In the genomic region with DNA sequence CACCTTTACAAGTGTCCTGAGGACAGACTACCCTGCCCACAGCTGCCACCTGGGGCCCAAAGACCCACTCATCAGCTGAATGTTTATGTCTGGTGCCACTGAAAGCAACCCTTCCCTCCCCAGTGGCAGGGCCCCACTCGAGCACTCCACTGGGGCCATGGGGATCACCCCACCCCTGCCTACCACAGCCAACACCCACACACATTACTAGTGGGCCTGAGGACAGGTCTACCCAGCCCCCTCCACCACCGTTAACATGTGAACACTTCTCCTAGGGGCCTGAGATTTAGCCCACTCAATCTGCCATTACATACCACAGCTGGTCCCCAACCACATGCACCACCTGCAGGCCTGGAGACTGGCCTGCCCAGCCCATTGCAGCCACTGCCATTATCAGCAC, we compare ENCODE assay signal across 17 cellular contexts. TPM values are rescaled to one million over a fixed set of nuclear protein-coding genes. Genes with fewer than 3 reads are reported as not detected.
A peak's percentile ranks its signal among the peaks of the same experiment; 100 is the strongest.
DNase-seq lines count a peak whose midpoint lies in the region; ATAC-seq and TF ChIP-seq lines count a peak whose summit lies in the region.
"Had no signal": no experiment of that assay in that cellular context is flagged by ENCODE, and none has a peak within 500 bp of the region (broad histone marks: within the 10 kb centered on the region; RNA-seq: fewer than 3 reads in every experiment).

No MANE protein-coding gene starts in this region.

- H3K36me3 Mint-ChIP-seq in natural killer cell = no peaks in the 10 kb centered on the region
- peaks cover 31% of the 10 kb centered on the region for H3K36me3 Mint-ChIP-seq in natural killer cell treated with Interleukin-12 subunit alpha and Interleukin-12 subunit beta and Interleukin-15 and Interleukin-18, amount 100 ng/mL, for 72 hours
- peaks cover 36% of the 10 kb centered on the region for H3K36me3 Mint-ChIP-seq in WTC11
- peaks cover 13 to 29% (median 29%) of the 10 kb centered on the region in 3 donors for H3K36me3 Mint-ChIP-seq in immature natural killer cell

- POLR2A ChIA-PET in WTC11 (lab: Charles Lee) = no interaction called here

- TF ChIP-seq POLR2A in body of pancreas (IDR thresholded peaks at IDR 0.05) = no peak

- no peak overlapping the region for H3K27ac ChIP-seq in body of pancreas

- intact Hi-C loops in natural killer cell (cut with micrococcal nuclease) (no loop called here), body of pancreas (cut with DNase I) (no loop called here)

- CTCF ChIA-PET in WTC11 (lab: Charles Lee) = interaction anchor here (0.8 kb wide), 1 partner anchor 11 kb away, joined by 7 read pairs; no protein-coding TSS in a partner anchor

- H3K4me1 Mint-ChIP-seq in natural killer cell = peaks cover 71 to 77% of the 10 kb centered on the region in 2 donors
- H3K4me1 Mint-ChIP-seq in natural killer cell treated with Interleukin-12 subunit alpha and Interleukin-12 subunit beta and Interleukin-15 and Interleukin-18, amount 100 ng/mL, for 72 hours (ENCODE audit: low read depth in 2 of 2) = peaks cover 45 to 49% of the 10 kb centered on the region in 2 donors
- peaks cover 33% of the 10 kb centered on the region for H3K4me1 Mint-ChIP-seq in WTC11
- H3K4me1 Mint-ChIP-seq in immature natural killer cell = peaks cover 75 to 91% of the 10 kb centered on the region in 2 donors

- H3K4me1 ChIP-seq in body of pancreas = peaks cover 6% of the 10 kb centered on the region

- H3K4me3 Mint-ChIP-seq in natural killer cell = peak overlapping the region; percentile 15
- no peak overlapping the region for H3K4me3 Mint-ChIP-seq in natural killer cell treated with Interleukin-12 subunit alpha and Interleukin-12 subunit beta and Interleukin-15 and Interleukin-18, amount 100 ng/mL, for 72 hours
- no peak overlapping the region for H3K4me3 Mint-ChIP-seq in WTC11
- peak overlapping the region in 4 of 5 donors; percentile 18 to 72 (median 48) for H3K4me3 Mint-ChIP-seq in immature natural killer cell

- H3K9me3 Mint-ChIP-seq in natural killer cell = no peaks in the 10 kb centered on the region
- H3K9me3 Mint-ChIP-seq in natural killer cell treated with Interleukin-12 subunit alpha and Interleukin-12 subunit beta and Interleukin-15 and Interleukin-18, amount 100 ng/mL, for 72 hours = peaks cover 6% of the 10 kb centered on the region
- H3K9me3 Mint-ChIP-seq in WTC11 = peaks cover 26% of the 10 kb centered on the region
- peaks cover 0 to 6% (median under 1%) of the 10 kb centered on the region in 6 donors for H3K9me3 Mint-ChIP-seq in immature natural killer cell

- no peaks in the 10 kb centered on the region for H3K27me3 ChIP-seq in body of pancreas

- ATAC-seq in natural killer cell (no peak), WTC11 (peak; percentile 36; the same call in 1 of the 2 replicates), body of pancreas (no peak)
- no peak for ATAC-seq in natural killer cell treated with Interleukin-12 subunit alpha and Interleukin-12 subunit beta and Interleukin-15 and Interleukin-18, amount 100 ng/mL, for 72 hours
- ATAC-seq: HCT116 had no signal

- H3K27me3 Mint-ChIP-seq in natural killer cell (ENCODE audit: low read depth in 2 of 2) = no peaks in the 10 kb centered on the region
- no peaks in the 10 kb centered on the region for H3K27me3 Mint-ChIP-seq in natural killer cell treated with Interleukin-12 subunit alpha and Interleukin-12 subunit beta and Interleukin-15 and Interleukin-18, amount 100 ng/mL, for 72 hours
- H3K27me3 Mint-ChIP-seq in WTC11 (ENCODE audit: low read depth) = no peaks in the 10 kb centered on the region
- H3K27me3 Mint-ChIP-seq in immature natural killer cell (ENCODE audit: low read depth in 3 of 3) = no peaks in the 10 kb centered on the region

- H3K4me3 ChIP-seq in body of pancreas = no peak overlapping the region

- no peaks in the 10 kb centered on the region for H3K36me3 ChIP-seq in body of pancreas (replicated peaks in 1 of 2; ENCODE audit: insufficient read depth in 1 of 2, low read depth in 2 of 2)

- WGBS in body of pancreas, 2 donors = 94 to 100% methylated on average over 2 of the region's 2 CpGs

- no peaks in the 10 kb centered on the region for H3K9me3 ChIP-seq in body of pancreas

- H3K27ac Mint-ChIP-seq in natural killer cell (peak overlapping the region; percentile 61 to 88), WTC11 (peak overlapping the region; percentile 86), immature natural killer cell (peak overlapping the region; percentile 49 to 85 (median 74))
- peak overlapping the region in 1 of 2 donors; percentile 68 for H3K27ac Mint-ChIP-seq in natural killer cell treated with Interleukin-12 subunit alpha and Interleukin-12 subunit beta and Interleukin-15 and Interleukin-18, amount 100 ng/mL, for 72 hours

- TF ChIP-seq CTCF in natural killer cell (IDR thresholded peaks at IDR 0.05) (no peak), WTC11 (IDR thresholded peaks at IDR 0.05) (no peak), body of pancreas (IDR thresholded peaks at IDR 0.05) (no peak)

- DNase-seq in natural killer cell (no peak), WTC11 (ENCODE audit: low spot score) (no peak), immature natural killer cell (no peak), NCI-H1436 treated with DMSO at 0.1 percent for 48 hours (lab: John Stamatoyannopoulos, UW) (no peak), cerebellum (ENCODE audit: low spot score) (no peak), body of pancreas (no peak), SIG-M5 treated with dmso at 0.1 percent for 504 hours (lab: John Stamatoyannopoulos, UW; ENCODE audit: unreplicated experiment) (no peak)
- DNase-seq in natural killer cell treated with Interleukin-12 subunit alpha and Interleukin-12 subunit beta and Interleukin-15 and Interleukin-18, amount 100 ng/mL, for 72 hours (ENCODE audit: low spot score) = no peak
- DNase-seq: Calu3, DMS53, NCI-H1436, NCI-H2029 treated with DMSO at 0.1 percent for 48 hours, NCI-H2171 treated with DMSO at 0.1 percent for 48 hours, NCI-H510A, NCI-H774, SK-N-SH had no signal

TF ChIP-seq in WTC11, 78 proteins besides CTCF, POLR2A, EP300 and RAD21:
- no peak for TF ChIP-seq GRHL2 (CRISPR knock-in tag; IDR thresholded peaks at IDR 0.05; ENCODE audit: insufficient replicate concordance, severe bottlenecking)
- no peak for TF ChIP-seq PRRX2 (CRISPR knock-in tag; IDR thresholded peaks at IDR 0.05)
- TF ChIP-seq TP53 (CRISPR knock-in tag; IDR thresholded peaks at IDR 0.05) = no peak
- no peak for TF ChIP-seq ZBTB21 (CRISPR knock-in tag; IDR thresholded peaks at IDR 0.05; ENCODE audit: borderline replicate concordance)
- TF ChIP-seq, protein P1, sequence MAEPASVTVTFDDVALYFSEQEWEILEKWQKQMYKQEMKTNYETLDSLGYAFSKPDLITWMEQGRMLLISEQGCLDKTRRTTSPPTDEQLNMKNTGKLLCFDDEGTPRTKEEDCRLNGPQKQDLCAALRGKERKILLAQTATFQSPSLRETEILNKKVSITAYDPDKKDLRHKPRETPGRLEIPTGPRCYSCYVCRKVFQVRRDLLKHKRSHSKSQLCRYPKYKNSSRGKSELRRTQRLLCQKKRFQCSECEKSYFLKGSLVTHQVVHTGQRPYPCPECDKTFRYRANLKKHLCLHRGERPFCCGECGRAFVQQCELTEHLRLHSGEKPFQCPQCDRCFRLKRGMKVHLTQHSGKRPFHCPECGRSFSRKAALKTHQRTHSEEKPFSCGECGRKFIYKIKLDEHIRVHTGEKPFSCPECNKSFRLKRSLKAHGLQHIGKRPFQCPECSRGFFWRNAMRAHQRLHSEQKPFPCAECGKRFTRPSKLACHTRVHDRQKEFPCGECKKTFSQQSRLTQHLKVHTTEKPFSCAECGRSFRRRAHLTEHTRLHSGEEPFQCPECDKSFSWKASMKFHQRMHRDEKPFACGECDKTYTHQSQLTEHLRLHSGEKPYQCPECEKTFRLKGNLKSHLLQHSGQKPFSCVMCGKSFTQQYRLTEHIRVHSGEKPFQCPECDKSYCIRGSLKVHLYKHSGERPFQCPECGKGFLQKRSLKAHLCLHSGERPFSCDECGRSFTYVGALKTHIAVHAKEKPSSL (CRISPR knock-in tag; conservative IDR thresholded peaks at IDR 0.05) = no peak
- TF ChIP-seq, protein P2, sequence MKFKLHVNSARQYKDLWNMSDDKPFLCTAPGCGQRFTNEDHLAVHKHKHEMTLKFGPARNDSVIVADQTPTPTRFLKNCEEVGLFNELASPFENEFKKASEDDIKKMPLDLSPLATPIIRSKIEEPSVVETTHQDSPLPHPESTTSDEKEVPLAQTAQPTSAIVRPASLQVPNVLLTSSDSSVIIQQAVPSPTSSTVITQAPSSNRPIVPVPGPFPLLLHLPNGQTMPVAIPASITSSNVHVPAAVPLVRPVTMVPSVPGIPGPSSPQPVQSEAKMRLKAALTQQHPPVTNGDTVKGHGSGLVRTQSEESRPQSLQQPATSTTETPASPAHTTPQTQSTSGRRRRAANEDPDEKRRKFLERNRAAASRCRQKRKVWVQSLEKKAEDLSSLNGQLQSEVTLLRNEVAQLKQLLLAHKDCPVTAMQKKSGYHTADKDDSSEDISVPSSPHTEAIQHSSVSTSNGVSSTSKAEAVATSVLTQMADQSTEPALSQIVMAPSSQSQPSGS (CRISPR knock-in tag; IDR thresholded peaks at IDR 0.05; ENCODE audit: borderline replicate concordance, low read depth) = no peak

RNA-seq across cellular contexts. Expression of gene ADAM10, which starts 52.3 kb away (rescaled TPM):
- 100 to 1,000 TPM; 223 to 297 (median 259) TPM for total RNA-seq in natural killer cell
- 100 to 1,000 TPM in 1 of 2 donors, 10 to 100 TPM in 1; 89.9 to 122 TPM for total RNA-seq in natural killer cell treated with Interleukin-12 subunit alpha and Interleukin-12 subunit beta and Interleukin-15 and Interleukin-18, amount 100 ng/mL, for 72 hours
- 128 to 133 TPM (median 130 TPM) in 3 replicates for total RNA-seq in WTC11 (2021)
- 100 to 1,000 TPM; 136 to 314 (median 192) TPM for polyA plus RNA-seq in immature natural killer cell
- total RNA-seq in cerebellum = 76.9 TPM
- 10 to 100 TPM; 29.1 to 35.6 TPM for total RNA-seq in body of pancreas

Comparison
In these comparisons a context has a peak if more than half of its experiments do, and no peak if none do; other contexts are left out.
1. H3K4me3 Mint-ChIP-seq: peak in natural killer cell (single experiment) and immature natural killer cell (4 of 5); none in natural killer cell treated with Interleukin-12 subunit alpha and Interleukin-12 subunit beta and Interleukin-15 and Interleukin-18, amount 100 ng/mL, for 72 hours (single experiment) and WTC11 (single experiment).